Comparison of ENCODE assay signal across 1 cellular context in the genomic region with DNA sequence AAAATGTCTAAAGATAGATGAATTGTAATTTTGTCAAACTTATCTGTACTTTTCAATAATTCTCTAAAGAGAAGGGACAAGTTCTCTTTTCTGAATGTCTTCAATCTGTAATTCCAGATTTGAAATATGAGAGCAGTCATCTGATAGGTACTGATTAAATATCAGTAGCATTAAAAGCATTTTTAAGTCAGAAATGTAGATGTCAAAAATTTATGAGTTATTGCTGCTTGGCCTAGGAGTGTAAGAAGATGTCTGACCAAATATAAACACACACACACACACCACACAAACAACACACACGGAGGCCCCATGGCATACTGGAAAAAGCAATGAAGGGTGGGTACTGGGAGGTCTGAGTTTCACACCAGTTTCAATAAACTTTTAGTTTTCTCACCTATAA.
TF ChIP-seq lines count a peak whose summit lies in the region.

No MANE protein-coding gene starts in this region.

TF ChIP-seq in K562, 482 proteins besides CTCF, POLR2A, EP300 and RAD21 (continued from another document):
- TF ChIP-seq, protein P1, sequence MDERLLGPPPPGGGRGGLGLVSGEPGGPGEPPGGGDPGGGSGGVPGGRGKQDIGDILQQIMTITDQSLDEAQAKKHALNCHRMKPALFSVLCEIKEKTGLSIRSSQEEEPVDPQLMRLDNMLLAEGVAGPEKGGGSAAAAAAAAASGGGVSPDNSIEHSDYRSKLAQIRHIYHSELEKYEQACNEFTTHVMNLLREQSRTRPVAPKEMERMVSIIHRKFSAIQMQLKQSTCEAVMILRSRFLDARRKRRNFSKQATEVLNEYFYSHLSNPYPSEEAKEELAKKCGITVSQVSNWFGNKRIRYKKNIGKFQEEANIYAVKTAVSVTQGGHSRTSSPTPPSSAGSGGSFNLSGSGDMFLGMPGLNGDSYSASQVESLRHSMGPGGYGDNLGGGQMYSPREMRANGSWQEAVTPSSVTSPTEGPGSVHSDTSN (CRISPR knock-in tag; IDR thresholded peaks at IDR 0.05; ENCODE audit: low read depth) = no peak
- TF ChIP-seq, protein P1 (tag; conservative IDR thresholded peaks at IDR 0.05; ENCODE audit: low read depth) = peak; percentile 56
- TF ChIP-seq, protein P2, sequence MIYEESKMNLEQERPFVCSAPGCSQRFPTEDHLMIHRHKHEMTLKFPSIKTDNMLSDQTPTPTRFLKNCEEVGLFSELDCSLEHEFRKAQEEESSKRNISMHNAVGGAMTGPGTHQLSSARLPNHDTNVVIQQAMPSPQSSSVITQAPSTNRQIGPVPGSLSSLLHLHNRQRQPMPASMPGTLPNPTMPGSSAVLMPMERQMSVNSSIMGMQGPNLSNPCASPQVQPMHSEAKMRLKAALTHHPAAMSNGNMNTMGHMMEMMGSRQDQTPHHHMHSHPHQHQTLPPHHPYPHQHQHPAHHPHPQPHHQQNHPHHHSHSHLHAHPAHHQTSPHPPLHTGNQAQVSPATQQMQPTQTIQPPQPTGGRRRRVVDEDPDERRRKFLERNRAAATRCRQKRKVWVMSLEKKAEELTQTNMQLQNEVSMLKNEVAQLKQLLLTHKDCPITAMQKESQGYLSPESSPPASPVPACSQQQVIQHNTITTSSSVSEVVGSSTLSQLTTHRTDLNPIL (CRISPR knock-in tag; IDR thresholded peaks at IDR 0.05) = no peak
- TF ChIP-seq, protein P3, sequence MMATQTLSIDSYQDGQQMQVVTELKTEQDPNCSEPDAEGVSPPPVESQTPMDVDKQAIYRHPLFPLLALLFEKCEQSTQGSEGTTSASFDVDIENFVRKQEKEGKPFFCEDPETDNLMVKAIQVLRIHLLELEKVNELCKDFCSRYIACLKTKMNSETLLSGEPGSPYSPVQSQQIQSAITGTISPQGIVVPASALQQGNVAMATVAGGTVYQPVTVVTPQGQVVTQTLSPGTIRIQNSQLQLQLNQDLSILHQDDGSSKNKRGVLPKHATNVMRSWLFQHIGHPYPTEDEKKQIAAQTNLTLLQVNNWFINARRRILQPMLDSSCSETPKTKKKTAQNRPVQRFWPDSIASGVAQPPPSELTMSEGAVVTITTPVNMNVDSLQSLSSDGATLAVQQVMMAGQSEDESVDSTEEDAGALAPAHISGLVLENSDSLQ (IDR thresholded peaks at IDR 0.05) = peak; percentile 42; the same call in 1 of the 2 replicates
- TF ChIP-seq NUFIP1 (IDR thresholded peaks at IDR 0.05; ENCODE audit: partially characterized antibody) (no peak), ZNF444 (CRISPR knock-in tag; IDR thresholded peaks at IDR 0.05) (no peak), MTA1 (IDR thresholded peaks at IDR 0.05; ENCODE audit: borderline replicate concordance) (no peak), ZNF431 (CRISPR knock-in tag; IDR thresholded peaks at IDR 0.05) (no peak)
- TF ChIP-seq, protein P4, sequence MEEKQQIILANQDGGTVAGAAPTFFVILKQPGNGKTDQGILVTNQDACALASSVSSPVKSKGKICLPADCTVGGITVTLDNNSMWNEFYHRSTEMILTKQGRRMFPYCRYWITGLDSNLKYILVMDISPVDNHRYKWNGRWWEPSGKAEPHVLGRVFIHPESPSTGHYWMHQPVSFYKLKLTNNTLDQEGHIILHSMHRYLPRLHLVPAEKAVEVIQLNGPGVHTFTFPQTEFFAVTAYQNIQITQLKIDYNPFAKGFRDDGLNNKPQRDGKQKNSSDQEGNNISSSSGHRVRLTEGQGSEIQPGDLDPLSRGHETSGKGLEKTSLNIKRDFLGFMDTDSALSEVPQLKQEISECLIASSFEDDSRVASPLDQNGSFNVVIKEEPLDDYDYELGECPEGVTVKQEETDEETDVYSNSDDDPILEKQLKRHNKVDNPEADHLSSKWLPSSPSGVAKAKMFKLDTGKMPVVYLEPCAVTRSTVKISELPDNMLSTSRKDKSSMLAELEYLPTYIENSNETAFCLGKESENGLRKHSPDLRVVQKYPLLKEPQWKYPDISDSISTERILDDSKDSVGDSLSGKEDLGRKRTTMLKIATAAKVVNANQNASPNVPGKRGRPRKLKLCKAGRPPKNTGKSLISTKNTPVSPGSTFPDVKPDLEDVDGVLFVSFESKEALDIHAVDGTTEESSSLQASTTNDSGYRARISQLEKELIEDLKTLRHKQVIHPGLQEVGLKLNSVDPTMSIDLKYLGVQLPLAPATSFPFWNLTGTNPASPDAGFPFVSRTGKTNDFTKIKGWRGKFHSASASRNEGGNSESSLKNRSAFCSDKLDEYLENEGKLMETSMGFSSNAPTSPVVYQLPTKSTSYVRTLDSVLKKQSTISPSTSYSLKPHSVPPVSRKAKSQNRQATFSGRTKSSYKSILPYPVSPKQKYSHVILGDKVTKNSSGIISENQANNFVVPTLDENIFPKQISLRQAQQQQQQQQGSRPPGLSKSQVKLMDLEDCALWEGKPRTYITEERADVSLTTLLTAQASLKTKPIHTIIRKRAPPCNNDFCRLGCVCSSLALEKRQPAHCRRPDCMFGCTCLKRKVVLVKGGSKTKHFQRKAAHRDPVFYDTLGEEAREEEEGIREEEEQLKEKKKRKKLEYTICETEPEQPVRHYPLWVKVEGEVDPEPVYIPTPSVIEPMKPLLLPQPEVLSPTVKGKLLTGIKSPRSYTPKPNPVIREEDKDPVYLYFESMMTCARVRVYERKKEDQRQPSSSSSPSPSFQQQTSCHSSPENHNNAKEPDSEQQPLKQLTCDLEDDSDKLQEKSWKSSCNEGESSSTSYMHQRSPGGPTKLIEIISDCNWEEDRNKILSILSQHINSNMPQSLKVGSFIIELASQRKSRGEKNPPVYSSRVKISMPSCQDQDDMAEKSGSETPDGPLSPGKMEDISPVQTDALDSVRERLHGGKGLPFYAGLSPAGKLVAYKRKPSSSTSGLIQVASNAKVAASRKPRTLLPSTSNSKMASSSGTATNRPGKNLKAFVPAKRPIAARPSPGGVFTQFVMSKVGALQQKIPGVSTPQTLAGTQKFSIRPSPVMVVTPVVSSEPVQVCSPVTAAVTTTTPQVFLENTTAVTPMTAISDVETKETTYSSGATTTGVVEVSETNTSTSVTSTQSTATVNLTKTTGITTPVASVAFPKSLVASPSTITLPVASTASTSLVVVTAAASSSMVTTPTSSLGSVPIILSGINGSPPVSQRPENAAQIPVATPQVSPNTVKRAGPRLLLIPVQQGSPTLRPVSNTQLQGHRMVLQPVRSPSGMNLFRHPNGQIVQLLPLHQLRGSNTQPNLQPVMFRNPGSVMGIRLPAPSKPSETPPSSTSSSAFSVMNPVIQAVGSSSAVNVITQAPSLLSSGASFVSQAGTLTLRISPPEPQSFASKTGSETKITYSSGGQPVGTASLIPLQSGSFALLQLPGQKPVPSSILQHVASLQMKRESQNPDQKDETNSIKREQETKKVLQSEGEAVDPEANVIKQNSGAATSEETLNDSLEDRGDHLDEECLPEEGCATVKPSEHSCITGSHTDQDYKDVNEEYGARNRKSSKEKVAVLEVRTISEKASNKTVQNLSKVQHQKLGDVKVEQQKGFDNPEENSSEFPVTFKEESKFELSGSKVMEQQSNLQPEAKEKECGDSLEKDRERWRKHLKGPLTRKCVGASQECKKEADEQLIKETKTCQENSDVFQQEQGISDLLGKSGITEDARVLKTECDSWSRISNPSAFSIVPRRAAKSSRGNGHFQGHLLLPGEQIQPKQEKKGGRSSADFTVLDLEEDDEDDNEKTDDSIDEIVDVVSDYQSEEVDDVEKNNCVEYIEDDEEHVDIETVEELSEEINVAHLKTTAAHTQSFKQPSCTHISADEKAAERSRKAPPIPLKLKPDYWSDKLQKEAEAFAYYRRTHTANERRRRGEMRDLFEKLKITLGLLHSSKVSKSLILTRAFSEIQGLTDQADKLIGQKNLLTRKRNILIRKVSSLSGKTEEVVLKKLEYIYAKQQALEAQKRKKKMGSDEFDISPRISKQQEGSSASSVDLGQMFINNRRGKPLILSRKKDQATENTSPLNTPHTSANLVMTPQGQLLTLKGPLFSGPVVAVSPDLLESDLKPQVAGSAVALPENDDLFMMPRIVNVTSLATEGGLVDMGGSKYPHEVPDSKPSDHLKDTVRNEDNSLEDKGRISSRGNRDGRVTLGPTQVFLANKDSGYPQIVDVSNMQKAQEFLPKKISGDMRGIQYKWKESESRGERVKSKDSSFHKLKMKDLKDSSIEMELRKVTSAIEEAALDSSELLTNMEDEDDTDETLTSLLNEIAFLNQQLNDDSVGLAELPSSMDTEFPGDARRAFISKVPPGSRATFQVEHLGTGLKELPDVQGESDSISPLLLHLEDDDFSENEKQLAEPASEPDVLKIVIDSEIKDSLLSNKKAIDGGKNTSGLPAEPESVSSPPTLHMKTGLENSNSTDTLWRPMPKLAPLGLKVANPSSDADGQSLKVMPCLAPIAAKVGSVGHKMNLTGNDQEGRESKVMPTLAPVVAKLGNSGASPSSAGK (IDR thresholded peaks at IDR 0.05) = no peak
